ENCODE assay signal across 1 cellular context in the genomic region with DNA sequence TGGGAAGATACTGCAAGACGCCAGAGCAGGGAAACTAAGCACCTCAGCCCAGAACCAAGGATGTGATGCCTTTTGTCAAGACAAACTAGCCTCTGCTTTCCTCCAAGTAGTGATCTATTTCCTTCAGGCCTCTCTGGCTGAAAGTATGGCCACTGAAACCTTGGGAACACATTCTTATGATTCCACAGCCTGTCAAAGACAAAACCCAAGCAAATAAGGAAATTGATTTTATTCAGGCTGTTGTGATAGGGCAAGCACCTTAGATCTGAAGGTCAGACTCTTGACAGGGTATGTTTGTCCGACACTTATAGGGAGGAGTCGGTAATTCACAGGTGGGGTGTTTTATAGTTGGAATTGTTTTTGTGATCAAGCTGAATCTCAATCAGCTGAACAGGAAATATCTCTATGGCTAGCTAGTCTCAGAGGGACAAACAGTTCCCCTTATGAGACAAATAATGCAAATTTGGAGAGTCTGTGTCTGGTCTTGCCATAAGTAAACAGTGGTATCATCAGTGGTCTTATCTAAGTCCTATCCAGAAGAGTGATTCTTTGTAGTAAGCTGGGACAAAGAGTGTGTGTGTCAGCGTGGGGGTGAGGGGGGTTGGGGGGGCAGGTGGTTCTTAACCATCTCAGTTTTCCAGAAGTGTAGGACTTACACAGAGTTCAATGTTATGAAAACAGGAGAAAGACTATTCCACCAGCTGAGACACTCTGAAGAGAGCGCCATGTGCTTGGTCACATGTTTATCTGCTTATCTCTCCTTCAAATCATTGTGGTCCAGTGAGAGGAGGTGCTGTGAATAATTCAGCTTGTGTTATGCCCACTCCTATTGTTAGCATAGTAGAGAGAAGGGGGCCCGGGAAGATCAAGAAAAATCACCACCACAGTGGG.
TF ChIP-seq lines count a peak whose summit lies in the region.

No MANE protein-coding gene starts in this region.

TF ChIP-seq in K562, 482 proteins besides CTCF, POLR2A, EP300 and RAD21 (continued from another document and continues in another):
- TF ChIP-seq CHD7 (IDR thresholded peaks at IDR 0.05; ENCODE audit: low read depth, low read length) (no peak), NFE2 (IDR thresholded peaks at IDR 0.05; ENCODE audit: low read depth) (no peak), ZC3H11A (IDR thresholded peaks at IDR 0.05; ENCODE audit: low read depth, low read length) (no peak), GABPA (tag; conservative IDR thresholded peaks at IDR 0.05; ENCODE audit: low read depth) (no peak), KLF10 (CRISPR knock-in tag; IDR thresholded peaks at IDR 0.05) (no peak), PHB2 (IDR thresholded peaks at IDR 0.05; ENCODE audit: low read depth) (no peak), SMARCA4 (IDR thresholded peaks at IDR 0.05) (peak; percentile 46; the same call in 1 of the 2 replicates), ZC3H4 (CRISPR knock-in tag; IDR thresholded peaks at IDR 0.05; ENCODE audit: borderline replicate concordance) (no peak), PHTF2 (CRISPR knock-in tag; IDR thresholded peaks at IDR 0.05) (no peak), KAT8 (IDR thresholded peaks at IDR 0.05; ENCODE audit: low read depth) (no peak), ASH1L (IDR thresholded peaks at IDR 0.05; ENCODE audit: borderline replicate concordance, low read depth, partially characterized antibody) (no peak), HEY1 (CRISPR knock-in tag; IDR thresholded peaks at IDR 0.05; ENCODE audit: borderline replicate concordance) (0 out of 2 replicates have a peak, but pooled peaks have one; percentile 47), L3MBTL2 (IDR thresholded peaks at IDR 0.05) (peak; percentile 92), FOXM1 (IDR thresholded peaks at IDR 0.05; ENCODE audit: low read depth) (peak; percentile 38; the same call in 1 of the 2 replicates), FOXM1 (CRISPR knock-in tag; IDR thresholded peaks at IDR 0.05; ENCODE audit: low read depth) (no peak), TSHZ1 (CRISPR knock-in tag; IDR thresholded peaks at IDR 0.05) (no peak), RAD51 (IDR thresholded peaks at IDR 0.05; ENCODE audit: borderline replicate concordance, low read depth) (peak; percentile 78), GATA2 (CRISPR knock-in tag; IDR thresholded peaks at IDR 0.05) (peak; percentile 53; the same call in 1 of the 2 replicates), NR4A1 (CRISPR knock-in tag; IDR thresholded peaks at IDR 0.05) (no peak), NR4A1 (tag; IDR thresholded peaks at IDR 0.05) (no peak), NCOA6 (IDR thresholded peaks at IDR 0.05) (no peak), POLR2G (IDR thresholded peaks at IDR 0.05; ENCODE audit: low read depth, low read length) (no peak), ZNF79 (CRISPR knock-in tag; IDR thresholded peaks at IDR 0.05; ENCODE audit: low read depth) (no peak), PRDM10 (IDR thresholded peaks at IDR 0.05; ENCODE audit: partially characterized antibody) (no peak), ZNF232 (CRISPR knock-in tag; IDR thresholded peaks at IDR 0.05) (no peak)
- TF ChIP-seq, protein P1, sequence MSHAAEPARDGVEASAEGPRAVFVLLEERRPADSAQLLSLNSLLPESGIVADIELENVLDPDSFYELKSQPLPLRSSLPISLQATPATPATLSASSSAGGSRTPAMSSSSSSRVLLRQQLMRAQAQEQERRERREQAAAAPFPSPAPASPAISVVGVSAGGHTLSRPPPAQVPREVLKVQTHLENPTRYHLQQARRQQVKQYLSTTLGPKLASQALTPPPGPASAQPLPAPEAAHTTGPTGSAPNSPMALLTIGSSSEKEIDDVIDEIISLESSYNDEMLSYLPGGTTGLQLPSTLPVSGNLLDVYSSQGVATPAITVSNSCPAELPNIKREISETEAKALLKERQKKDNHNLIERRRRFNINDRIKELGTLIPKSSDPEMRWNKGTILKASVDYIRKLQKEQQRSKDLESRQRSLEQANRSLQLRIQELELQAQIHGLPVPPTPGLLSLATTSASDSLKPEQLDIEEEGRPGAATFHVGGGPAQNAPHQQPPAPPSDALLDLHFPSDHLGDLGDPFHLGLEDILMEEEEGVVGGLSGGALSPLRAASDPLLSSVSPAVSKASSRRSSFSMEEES (CRISPR knock-in tag; IDR thresholded peaks at IDR 0.05), result peak; percentile 46
- TF ChIP-seq, protein P2, sequence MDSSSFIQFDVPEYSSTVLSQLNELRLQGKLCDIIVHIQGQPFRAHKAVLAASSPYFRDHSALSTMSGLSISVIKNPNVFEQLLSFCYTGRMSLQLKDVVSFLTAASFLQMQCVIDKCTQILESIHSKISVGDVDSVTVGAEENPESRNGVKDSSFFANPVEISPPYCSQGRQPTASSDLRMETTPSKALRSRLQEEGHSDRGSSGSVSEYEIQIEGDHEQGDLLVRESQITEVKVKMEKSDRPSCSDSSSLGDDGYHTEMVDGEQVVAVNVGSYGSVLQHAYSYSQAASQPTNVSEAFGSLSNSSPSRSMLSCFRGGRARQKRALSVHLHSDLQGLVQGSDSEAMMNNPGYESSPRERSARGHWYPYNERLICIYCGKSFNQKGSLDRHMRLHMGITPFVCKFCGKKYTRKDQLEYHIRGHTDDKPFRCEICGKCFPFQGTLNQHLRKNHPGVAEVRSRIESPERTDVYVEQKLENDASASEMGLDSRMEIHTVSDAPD (CRISPR knock-in tag; IDR thresholded peaks at IDR 0.05), result no peak
- TF ChIP-seq, protein P3, sequence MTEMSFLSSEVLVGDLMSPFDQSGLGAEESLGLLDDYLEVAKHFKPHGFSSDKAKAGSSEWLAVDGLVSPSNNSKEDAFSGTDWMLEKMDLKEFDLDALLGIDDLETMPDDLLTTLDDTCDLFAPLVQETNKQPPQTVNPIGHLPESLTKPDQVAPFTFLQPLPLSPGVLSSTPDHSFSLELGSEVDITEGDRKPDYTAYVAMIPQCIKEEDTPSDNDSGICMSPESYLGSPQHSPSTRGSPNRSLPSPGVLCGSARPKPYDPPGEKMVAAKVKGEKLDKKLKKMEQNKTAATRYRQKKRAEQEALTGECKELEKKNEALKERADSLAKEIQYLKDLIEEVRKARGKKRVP (CRISPR knock-in tag; IDR thresholded peaks at IDR 0.05), result 0 out of 2 replicates have a peak, but pooled peaks have one; percentile 51
